ENCODE assay signal across 1 cellular context in the genomic region with DNA sequence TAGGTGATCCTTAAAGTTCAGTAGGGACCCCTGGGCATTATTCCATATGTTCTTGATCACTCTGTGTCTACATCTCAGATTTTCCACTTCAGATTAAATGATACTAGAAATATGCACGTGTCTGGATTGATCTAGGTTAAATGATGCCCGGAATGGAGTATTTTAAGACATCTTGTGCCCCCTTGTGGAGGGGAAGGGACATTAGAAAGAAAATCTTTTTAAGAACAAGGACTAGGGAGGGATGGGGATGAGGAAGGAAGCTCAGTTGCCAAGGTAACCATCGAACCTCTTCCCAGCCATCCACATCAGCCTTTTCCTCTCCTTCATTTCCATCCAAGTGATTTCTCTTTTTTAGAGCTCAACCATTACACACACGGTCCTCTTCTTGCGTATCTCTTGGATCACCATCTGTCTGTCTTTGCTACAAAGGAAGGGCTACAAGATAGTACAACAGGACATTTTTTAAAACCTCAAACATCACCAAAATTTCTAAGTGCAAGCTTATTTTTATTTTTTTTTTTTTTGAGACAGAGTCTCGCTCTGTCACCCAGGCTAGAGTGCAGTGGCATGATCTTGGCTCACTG.
TF ChIP-seq lines count a peak whose summit lies in the region.

No MANE protein-coding gene starts in this region.

TF ChIP-seq in K562, 482 proteins besides CTCF, POLR2A, EP300 and RAD21 (continued from another document and continues in another):
- TF ChIP-seq, protein P1, sequence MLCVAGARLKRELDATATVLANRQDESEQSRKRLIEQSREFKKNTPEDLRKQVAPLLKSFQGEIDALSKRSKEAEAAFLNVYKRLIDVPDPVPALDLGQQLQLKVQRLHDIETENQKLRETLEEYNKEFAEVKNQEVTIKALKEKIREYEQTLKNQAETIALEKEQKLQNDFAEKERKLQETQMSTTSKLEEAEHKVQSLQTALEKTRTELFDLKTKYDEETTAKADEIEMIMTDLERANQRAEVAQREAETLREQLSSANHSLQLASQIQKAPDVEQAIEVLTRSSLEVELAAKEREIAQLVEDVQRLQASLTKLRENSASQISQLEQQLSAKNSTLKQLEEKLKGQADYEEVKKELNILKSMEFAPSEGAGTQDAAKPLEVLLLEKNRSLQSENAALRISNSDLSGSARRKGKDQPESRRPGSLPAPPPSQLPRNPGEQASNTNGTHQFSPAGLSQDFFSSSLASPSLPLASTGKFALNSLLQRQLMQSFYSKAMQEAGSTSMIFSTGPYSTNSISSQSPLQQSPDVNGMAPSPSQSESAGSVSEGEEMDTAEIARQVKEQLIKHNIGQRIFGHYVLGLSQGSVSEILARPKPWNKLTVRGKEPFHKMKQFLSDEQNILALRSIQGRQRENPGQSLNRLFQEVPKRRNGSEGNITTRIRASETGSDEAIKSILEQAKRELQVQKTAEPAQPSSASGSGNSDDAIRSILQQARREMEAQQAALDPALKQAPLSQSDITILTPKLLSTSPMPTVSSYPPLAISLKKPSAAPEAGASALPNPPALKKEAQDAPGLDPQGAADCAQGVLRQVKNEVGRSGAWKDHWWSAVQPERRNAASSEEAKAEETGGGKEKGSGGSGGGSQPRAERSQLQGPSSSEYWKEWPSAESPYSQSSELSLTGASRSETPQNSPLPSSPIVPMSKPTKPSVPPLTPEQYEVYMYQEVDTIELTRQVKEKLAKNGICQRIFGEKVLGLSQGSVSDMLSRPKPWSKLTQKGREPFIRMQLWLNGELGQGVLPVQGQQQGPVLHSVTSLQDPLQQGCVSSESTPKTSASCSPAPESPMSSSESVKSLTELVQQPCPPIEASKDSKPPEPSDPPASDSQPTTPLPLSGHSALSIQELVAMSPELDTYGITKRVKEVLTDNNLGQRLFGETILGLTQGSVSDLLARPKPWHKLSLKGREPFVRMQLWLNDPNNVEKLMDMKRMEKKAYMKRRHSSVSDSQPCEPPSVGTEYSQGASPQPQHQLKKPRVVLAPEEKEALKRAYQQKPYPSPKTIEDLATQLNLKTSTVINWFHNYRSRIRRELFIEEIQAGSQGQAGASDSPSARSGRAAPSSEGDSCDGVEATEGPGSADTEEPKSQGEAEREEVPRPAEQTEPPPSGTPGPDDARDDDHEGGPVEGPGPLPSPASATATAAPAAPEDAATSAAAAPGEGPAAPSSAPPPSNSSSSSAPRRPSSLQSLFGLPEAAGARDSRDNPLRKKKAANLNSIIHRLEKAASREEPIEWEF (CRISPR knock-in tag; IDR thresholded peaks at IDR 0.05), result no peak
- TF ChIP-seq BHLHE40 (IDR thresholded peaks at IDR 0.05; ENCODE audit: low read length) (peak; percentile 72), ZNF212 (CRISPR knock-in tag; IDR thresholded peaks at IDR 0.05) (no peak), TEAD4 (IDR thresholded peaks at IDR 0.05; ENCODE audit: low read length) (0 out of 2 replicates have a peak, but pooled peaks have one; percentile 21), TEAD4 (CRISPR knock-in tag; IDR thresholded peaks at IDR 0.05; ENCODE audit: borderline replicate concordance) (no peak), CTBP1 (IDR thresholded peaks at IDR 0.05; ENCODE audit: borderline replicate concordance) (peak; percentile 91), TCFL5 (CRISPR knock-in tag; conservative IDR thresholded peaks at IDR 0.05) (no peak), ZC3H8 (IDR thresholded peaks at IDR 0.05) (no peak), ZFPM2 (CRISPR knock-in tag; IDR thresholded peaks at IDR 0.05) (no peak), NONO (IDR thresholded peaks at IDR 0.05; ENCODE audit: low read depth in 2 of 2, low read length in 1 of 2) (no peak), E2F3 (CRISPR knock-in tag; IDR thresholded peaks at IDR 0.05) (no peak), HDAC1 (IDR thresholded peaks at IDR 0.05) (peak in 1 of 2 experiments; percentile 38; a peak in 1 of 4 replicates), ETS2 (tag; IDR thresholded peaks at IDR 0.05; ENCODE audit: borderline replicate concordance, poor library complexity, severe bottlenecking) (no peak), RFX1 (IDR thresholded peaks at IDR 0.05) (peak; percentile 90), NRF1 (conservative IDR thresholded peaks at IDR 0.05 in 1 of 2, IDR thresholded peaks at IDR 0.05 in 1 of 2) (no peak), ZSCAN32 (CRISPR knock-in tag; IDR thresholded peaks at IDR 0.05) (no peak), ZFX (CRISPR knock-in tag; IDR thresholded peaks at IDR 0.05) (no peak), ZNF41 (CRISPR knock-in tag; conservative IDR thresholded peaks at IDR 0.05) (0 out of 2 replicates have a peak, but pooled peaks have one; percentile 20), SPI1 (IDR thresholded peaks at IDR 0.05; ENCODE audit: borderline replicate concordance, low read depth, low read length) (no peak), CAMTA2 (CRISPR knock-in tag; conservative IDR thresholded peaks at IDR 0.05) (no peak), ZBTB8A (IDR thresholded peaks at IDR 0.05; ENCODE audit: partially characterized antibody) (no peak), ETV6 (IDR thresholded peaks at IDR 0.05; ENCODE audit: borderline replicate concordance in 1 of 2, low read depth in 2 of 2, low read length in 1 of 2) (no peak), ETV6 (CRISPR knock-in tag; IDR thresholded peaks at IDR 0.05; ENCODE audit: borderline replicate concordance) (no peak), PHTF2 (CRISPR knock-in tag; IDR thresholded peaks at IDR 0.05) (no peak), CSDE1 (IDR thresholded peaks at IDR 0.05) (0 out of 4 replicates have a peak, but pooled peaks of 1 of the 2 experiments have one; percentile 53), KAT2B (IDR thresholded peaks at IDR 0.05; ENCODE audit: low read depth, low read length) (no peak), MTA2 (IDR thresholded peaks at IDR 0.05; ENCODE audit: low read depth) (no peak), TOE1 (IDR thresholded peaks at IDR 0.05; ENCODE audit: borderline replicate concordance) (no peak), TOE1 (CRISPR knock-in tag; IDR thresholded peaks at IDR 0.05; ENCODE audit: borderline replicate concordance, low read depth) (no peak), ZNF146 (CRISPR knock-in tag; IDR thresholded peaks at IDR 0.05; ENCODE audit: unreplicated experiment) (no peak)
- TF ChIP-seq, protein P2, sequence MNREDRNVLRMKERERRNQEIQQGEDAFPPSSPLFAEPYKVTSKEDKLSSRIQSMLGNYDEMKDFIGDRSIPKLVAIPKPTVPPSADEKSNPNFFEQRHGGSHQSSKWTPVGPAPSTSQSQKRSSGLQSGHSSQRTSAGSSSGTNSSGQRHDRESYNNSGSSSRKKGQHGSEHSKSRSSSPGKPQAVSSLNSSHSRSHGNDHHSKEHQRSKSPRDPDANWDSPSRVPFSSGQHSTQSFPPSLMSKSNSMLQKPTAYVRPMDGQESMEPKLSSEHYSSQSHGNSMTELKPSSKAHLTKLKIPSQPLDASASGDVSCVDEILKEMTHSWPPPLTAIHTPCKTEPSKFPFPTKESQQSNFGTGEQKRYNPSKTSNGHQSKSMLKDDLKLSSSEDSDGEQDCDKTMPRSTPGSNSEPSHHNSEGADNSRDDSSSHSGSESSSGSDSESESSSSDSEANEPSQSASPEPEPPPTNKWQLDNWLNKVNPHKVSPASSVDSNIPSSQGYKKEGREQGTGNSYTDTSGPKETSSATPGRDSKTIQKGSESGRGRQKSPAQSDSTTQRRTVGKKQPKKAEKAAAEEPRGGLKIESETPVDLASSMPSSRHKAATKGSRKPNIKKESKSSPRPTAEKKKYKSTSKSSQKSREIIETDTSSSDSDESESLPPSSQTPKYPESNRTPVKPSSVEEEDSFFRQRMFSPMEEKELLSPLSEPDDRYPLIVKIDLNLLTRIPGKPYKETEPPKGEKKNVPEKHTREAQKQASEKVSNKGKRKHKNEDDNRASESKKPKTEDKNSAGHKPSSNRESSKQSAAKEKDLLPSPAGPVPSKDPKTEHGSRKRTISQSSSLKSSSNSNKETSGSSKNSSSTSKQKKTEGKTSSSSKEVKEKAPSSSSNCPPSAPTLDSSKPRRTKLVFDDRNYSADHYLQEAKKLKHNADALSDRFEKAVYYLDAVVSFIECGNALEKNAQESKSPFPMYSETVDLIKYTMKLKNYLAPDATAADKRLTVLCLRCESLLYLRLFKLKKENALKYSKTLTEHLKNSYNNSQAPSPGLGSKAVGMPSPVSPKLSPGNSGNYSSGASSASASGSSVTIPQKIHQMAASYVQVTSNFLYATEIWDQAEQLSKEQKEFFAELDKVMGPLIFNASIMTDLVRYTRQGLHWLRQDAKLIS (CRISPR knock-in tag; IDR thresholded peaks at IDR 0.05), result no peak
- TF ChIP-seq, protein P3, sequence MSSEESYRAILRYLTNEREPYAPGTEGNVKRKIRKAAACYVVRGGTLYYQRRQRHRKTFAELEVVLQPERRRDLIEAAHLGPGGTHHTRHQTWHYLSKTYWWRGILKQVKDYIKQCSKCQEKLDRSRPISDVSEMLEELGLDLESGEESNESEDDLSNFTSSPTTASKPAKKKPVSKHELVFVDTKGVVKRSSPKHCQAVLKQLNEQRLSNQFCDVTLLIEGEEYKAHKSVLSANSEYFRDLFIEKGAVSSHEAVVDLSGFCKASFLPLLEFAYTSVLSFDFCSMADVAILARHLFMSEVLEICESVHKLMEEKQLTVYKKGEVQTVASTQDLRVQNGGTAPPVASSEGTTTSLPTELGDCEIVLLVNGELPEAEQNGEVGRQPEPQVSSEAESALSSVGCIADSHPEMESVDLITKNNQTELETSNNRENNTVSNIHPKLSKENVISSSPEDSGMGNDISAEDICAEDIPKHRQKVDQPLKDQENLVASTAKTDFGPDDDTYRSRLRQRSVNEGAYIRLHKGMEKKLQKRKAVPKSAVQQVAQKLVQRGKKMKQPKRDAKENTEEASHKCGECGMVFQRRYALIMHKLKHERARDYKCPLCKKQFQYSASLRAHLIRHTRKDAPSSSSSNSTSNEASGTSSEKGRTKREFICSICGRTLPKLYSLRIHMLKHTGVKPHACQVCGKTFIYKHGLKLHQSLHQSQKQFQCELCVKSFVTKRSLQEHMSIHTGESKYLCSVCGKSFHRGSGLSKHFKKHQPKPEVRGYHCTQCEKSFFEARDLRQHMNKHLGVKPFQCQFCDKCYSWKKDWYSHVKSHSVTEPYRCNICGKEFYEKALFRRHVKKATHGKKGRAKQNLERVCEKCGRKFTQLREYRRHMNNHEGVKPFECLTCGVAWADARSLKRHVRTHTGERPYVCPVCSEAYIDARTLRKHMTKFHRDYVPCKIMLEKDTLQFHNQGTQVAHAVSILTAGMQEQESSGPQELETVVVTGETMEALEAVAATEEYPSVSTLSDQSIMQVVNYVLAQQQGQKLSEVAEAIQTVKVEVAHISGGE (CRISPR knock-in tag; IDR thresholded peaks at IDR 0.05), result no peak
- TF ChIP-seq, protein P4, sequence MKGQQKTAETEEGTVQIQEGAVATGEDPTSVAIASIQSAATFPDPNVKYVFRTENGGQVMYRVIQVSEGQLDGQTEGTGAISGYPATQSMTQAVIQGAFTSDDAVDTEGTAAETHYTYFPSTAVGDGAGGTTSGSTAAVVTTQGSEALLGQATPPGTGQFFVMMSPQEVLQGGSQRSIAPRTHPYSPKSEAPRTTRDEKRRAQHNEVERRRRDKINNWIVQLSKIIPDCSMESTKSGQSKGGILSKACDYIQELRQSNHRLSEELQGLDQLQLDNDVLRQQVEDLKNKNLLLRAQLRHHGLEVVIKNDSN (CRISPR knock-in tag; IDR thresholded peaks at IDR 0.05), result no peak
- TF ChIP-seq, protein P5, sequence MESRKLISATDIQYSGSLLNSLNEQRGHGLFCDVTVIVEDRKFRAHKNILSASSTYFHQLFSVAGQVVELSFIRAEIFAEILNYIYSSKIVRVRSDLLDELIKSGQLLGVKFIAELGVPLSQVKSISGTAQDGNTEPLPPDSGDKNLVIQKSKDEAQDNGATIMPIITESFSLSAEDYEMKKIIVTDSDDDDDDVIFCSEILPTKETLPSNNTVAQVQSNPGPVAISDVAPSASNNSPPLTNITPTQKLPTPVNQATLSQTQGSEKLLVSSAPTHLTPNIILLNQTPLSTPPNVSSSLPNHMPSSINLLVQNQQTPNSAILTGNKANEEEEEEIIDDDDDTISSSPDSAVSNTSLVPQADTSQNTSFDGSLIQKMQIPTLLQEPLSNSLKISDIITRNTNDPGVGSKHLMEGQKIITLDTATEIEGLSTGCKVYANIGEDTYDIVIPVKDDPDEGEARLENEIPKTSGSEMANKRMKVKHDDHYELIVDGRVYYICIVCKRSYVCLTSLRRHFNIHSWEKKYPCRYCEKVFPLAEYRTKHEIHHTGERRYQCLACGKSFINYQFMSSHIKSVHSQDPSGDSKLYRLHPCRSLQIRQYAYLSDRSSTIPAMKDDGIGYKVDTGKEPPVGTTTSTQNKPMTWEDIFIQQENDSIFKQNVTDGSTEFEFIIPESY (CRISPR knock-in tag; IDR thresholded peaks at IDR 0.05), result no peak
- TF ChIP-seq, protein P6, sequence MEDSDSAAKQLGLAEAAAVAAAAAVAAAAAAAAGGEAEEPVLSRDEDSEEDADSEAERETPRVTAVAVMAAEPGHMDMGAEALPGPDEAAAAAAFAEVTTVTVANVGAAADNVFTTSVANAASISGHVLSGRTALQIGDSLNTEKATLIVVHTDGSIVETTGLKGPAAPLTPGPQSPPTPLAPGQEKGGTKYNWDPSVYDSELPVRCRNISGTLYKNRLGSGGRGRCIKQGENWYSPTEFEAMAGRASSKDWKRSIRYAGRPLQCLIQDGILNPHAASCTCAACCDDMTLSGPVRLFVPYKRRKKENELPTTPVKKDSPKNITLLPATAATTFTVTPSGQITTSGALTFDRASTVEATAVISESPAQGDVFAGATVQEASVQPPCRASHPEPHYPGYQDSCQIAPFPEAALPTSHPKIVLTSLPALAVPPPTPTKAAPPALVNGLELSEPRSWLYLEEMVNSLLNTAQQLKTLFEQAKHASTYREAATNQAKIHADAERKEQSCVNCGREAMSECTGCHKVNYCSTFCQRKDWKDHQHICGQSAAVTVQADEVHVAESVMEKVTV (CRISPR knock-in tag; IDR thresholded peaks at IDR 0.05), result peak; percentile 80; the same call in 1 of the 2 replicates
- TF ChIP-seq, protein P7, sequence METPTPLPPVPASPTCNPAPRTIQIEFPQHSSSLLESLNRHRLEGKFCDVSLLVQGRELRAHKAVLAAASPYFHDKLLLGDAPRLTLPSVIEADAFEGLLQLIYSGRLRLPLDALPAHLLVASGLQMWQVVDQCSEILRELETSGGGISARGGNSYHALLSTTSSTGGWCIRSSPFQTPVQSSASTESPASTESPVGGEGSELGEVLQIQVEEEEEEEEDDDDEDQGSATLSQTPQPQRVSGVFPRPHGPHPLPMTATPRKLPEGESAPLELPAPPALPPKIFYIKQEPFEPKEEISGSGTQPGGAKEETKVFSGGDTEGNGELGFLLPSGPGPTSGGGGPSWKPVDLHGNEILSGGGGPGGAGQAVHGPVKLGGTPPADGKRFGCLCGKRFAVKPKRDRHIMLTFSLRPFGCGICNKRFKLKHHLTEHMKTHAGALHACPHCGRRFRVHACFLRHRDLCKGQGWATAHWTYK (CRISPR knock-in tag; IDR thresholded peaks at IDR 0.05), result no peak
- TF ChIP-seq, protein P8, sequence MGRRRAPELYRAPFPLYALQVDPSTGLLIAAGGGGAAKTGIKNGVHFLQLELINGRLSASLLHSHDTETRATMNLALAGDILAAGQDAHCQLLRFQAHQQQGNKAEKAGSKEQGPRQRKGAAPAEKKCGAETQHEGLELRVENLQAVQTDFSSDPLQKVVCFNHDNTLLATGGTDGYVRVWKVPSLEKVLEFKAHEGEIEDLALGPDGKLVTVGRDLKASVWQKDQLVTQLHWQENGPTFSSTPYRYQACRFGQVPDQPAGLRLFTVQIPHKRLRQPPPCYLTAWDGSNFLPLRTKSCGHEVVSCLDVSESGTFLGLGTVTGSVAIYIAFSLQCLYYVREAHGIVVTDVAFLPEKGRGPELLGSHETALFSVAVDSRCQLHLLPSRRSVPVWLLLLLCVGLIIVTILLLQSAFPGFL (CRISPR knock-in tag; IDR thresholded peaks at IDR 0.05), result no peak
- TF ChIP-seq, protein P9, sequence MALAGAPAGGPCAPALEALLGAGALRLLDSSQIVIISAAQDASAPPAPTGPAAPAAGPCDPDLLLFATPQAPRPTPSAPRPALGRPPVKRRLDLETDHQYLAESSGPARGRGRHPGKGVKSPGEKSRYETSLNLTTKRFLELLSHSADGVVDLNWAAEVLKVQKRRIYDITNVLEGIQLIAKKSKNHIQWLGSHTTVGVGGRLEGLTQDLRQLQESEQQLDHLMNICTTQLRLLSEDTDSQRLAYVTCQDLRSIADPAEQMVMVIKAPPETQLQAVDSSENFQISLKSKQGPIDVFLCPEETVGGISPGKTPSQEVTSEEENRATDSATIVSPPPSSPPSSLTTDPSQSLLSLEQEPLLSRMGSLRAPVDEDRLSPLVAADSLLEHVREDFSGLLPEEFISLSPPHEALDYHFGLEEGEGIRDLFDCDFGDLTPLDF (CRISPR knock-in tag; IDR thresholded peaks at IDR 0.05), result no peak
